1 cellular context compared by ENCODE assay signal in genomic region chr5:111083323-111083722, GRCh38.
TF ChIP-seq lines count a peak whose summit lies in the region.

No MANE protein-coding gene starts in this region.

TF ChIP-seq in K562, 482 proteins besides CTCF, POLR2A, EP300 and RAD21 (continued from another document and continues in another):
- TF ChIP-seq ZNF740 (CRISPR knock-in tag; IDR thresholded peaks at IDR 0.05), result no peak
- TF ChIP-seq ZNF740 (tag; IDR thresholded peaks at IDR 0.05), result no peak
- peak; percentile 39; the same call in 1 of the 2 replicates for TF ChIP-seq NCOR1 (IDR thresholded peaks at IDR 0.05)
- no peak for TF ChIP-seq ZNF561 (CRISPR knock-in tag; conservative IDR thresholded peaks at IDR 0.05)
- TF ChIP-seq PPARD (CRISPR knock-in tag; IDR thresholded peaks at IDR 0.05), result no peak
- TF ChIP-seq GTF2F1 (IDR thresholded peaks at IDR 0.05; ENCODE audit: low read depth, low read length), result no peak
- peak; percentile 37; the same call in 1 of the 2 replicates for TF ChIP-seq SMAD4 (CRISPR knock-in tag; conservative IDR thresholded peaks at IDR 0.05)
- TF ChIP-seq IRF1 (CRISPR knock-in tag; IDR thresholded peaks at IDR 0.05; ENCODE audit: borderline replicate concordance), result no peak
- TF ChIP-seq ZBTB17 (CRISPR knock-in tag; IDR thresholded peaks at IDR 0.05), result no peak
- TF ChIP-seq XRCC5 (IDR thresholded peaks at IDR 0.05; ENCODE audit: low read depth, low read length), result no peak
- no peak for TF ChIP-seq WHSC1 (IDR thresholded peaks at IDR 0.05; ENCODE audit: low read length)
- no peak for TF ChIP-seq UBTF (IDR thresholded peaks at IDR 0.05; ENCODE audit: borderline replicate concordance in 1 of 2, low read depth in 2 of 2, low read length in 2 of 2)
- no peak for TF ChIP-seq OTX1 (CRISPR knock-in tag; IDR thresholded peaks at IDR 0.05)
- peak; percentile 21; the same call in 1 of the 2 replicates for TF ChIP-seq GATA2 (CRISPR knock-in tag; IDR thresholded peaks at IDR 0.05)
- TF ChIP-seq PKNOX1 (IDR thresholded peaks at IDR 0.05), result peak; percentile 97
- no peak for TF ChIP-seq ATF4 (CRISPR knock-in tag; IDR thresholded peaks at IDR 0.05)
- no peak for TF ChIP-seq ZBTB34 (CRISPR knock-in tag; IDR thresholded peaks at IDR 0.05)
- peak; percentile 80 for TF ChIP-seq SMARCA4 (IDR thresholded peaks at IDR 0.05)
- TF ChIP-seq GTF2A2 (tag; IDR thresholded peaks at IDR 0.05), result no peak
- TF ChIP-seq ZNF174 (CRISPR knock-in tag; IDR thresholded peaks at IDR 0.05), result no peak
- no peak for TF ChIP-seq E2F5 (CRISPR knock-in tag; IDR thresholded peaks at IDR 0.05)
- no peak for TF ChIP-seq HNRNPLL (IDR thresholded peaks at IDR 0.05; ENCODE audit: low read depth, low read length, poor library complexity, severe bottlenecking)
- no peak for TF ChIP-seq LCOR (CRISPR knock-in tag; IDR thresholded peaks at IDR 0.05)
- no peak; the same call in 1 of the 2 replicates for TF ChIP-seq CREM (IDR thresholded peaks at IDR 0.05; ENCODE audit: low read depth)
- TF ChIP-seq KDM4B (IDR thresholded peaks at IDR 0.05; ENCODE audit: borderline replicate concordance in 2 of 2, low read depth in 1 of 2), result no peak
- 0 out of 2 replicates have a peak, but pooled peaks have one; percentile 43 for TF ChIP-seq ZNF766 (CRISPR knock-in tag; conservative IDR thresholded peaks at IDR 0.05)
- no peak for TF ChIP-seq PHB (CRISPR knock-in tag; IDR thresholded peaks at IDR 0.05)
- TF ChIP-seq HIVEP1 (CRISPR knock-in tag; IDR thresholded peaks at IDR 0.05), result no peak
- no peak for TF ChIP-seq BMI1 (IDR thresholded peaks at IDR 0.05; ENCODE audit: low read length)
- no peak for TF ChIP-seq SRSF9 (IDR thresholded peaks at IDR 0.05; ENCODE audit: borderline replicate concordance, low read depth, low read length)
- no peak for TF ChIP-seq KAT7 (CRISPR knock-in tag; IDR thresholded peaks at IDR 0.05; ENCODE audit: borderline replicate concordance)
- TF ChIP-seq BHLHE40 (IDR thresholded peaks at IDR 0.05; ENCODE audit: low read length), result peak; percentile 65
- TF ChIP-seq CEBPZ (IDR thresholded peaks at IDR 0.05; ENCODE audit: borderline replicate concordance, low read depth, low read length), result no peak
- no peak for TF ChIP-seq CBX8 (IDR thresholded peaks at IDR 0.05; ENCODE audit: borderline replicate concordance, extremely low read depth, low read depth, low read length, poor library complexity, severe bottlenecking)
- TF ChIP-seq ZNF3 (CRISPR knock-in tag; IDR thresholded peaks at IDR 0.05), result no peak
- TF ChIP-seq TFAP4 (CRISPR knock-in tag; IDR thresholded peaks at IDR 0.05; ENCODE audit: borderline replicate concordance), result no peak
- TF ChIP-seq ZNF398 (CRISPR knock-in tag; IDR thresholded peaks at IDR 0.05), result no peak
- no peak for TF ChIP-seq TBL1XR1 (IDR thresholded peaks at IDR 0.05; ENCODE audit: low read length in 2 of 2)
- TF ChIP-seq PML (IDR thresholded peaks at IDR 0.05; ENCODE audit: low read length), result peak; percentile 74; the same call in 1 of the 2 replicates
- TF ChIP-seq TEAD2 (tag; IDR thresholded peaks at IDR 0.05), result no peak
- TF ChIP-seq CTBP1 (IDR thresholded peaks at IDR 0.05; ENCODE audit: borderline replicate concordance), result peak; percentile 92
- no peak for TF ChIP-seq SNIP1 (IDR thresholded peaks at IDR 0.05; ENCODE audit: low read depth)
- TF ChIP-seq EP400 (IDR thresholded peaks at IDR 0.05), result no peak
- 0 out of 2 replicates have a peak, but pooled peaks have one; percentile 30 for TF ChIP-seq L3MBTL2 (IDR thresholded peaks at IDR 0.05)
- no peak for TF ChIP-seq ZNF717 (CRISPR knock-in tag; IDR thresholded peaks at IDR 0.05)
- TF ChIP-seq MTA1 (IDR thresholded peaks at IDR 0.05; ENCODE audit: borderline replicate concordance), result peak; percentile 51; the same call in 1 of the 2 replicates
- TF ChIP-seq MECOM (CRISPR knock-in tag; IDR thresholded peaks at IDR 0.05), result peak; percentile 88
- TF ChIP-seq SMAD3 (CRISPR knock-in tag; conservative IDR thresholded peaks at IDR 0.05), result no peak
- TF ChIP-seq KLF16 (IDR thresholded peaks at IDR 0.05), result peak; percentile 71
- TF ChIP-seq PHF20 (IDR thresholded peaks at IDR 0.05; ENCODE audit: partially characterized antibody), result no peak
- peak; percentile 45; the same call in 1 of the 2 replicates for TF ChIP-seq ATF3 (IDR thresholded peaks at IDR 0.05)
- no peak for TF ChIP-seq ATF3 (CRISPR knock-in tag; conservative IDR thresholded peaks at IDR 0.05)
